In the genomic region with DNA sequence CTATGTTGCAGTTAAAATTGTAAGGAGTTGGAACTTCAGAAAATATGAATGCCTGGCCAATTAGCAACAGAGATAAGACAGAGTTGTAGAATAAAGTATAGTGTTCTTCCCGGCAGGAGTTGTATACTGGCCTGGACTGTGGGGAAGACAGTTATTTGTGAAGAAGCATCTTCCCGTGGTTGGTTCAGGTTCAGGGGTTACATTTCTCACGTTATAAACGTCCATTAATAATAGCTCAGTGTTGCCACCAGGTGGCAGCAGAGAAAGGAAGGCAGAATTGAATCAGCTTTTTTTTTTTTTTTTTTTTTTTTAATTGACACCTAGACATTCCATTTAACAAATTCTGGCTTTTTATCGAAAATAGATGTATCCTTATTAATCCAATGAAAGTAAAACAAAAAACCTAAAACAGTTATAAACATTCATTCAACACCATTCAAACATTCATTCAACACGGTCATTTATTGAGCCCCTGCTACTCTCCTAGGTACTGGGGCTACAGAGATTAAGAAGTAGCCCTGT, we compare ENCODE assay signal across 8 cellular contexts.
DNase-seq lines count a peak whose midpoint lies in the region; ATAC-seq and TF ChIP-seq lines count a peak whose summit lies in the region.

No MANE protein-coding gene starts in this region.

- TF ChIP-seq RAD21 in liver (IDR thresholded peaks at IDR 0.05): peak; percentile 77 to 81

- peaks cover 10% of the 10 kb centered on the region for H3K27me3 Mint-ChIP-seq in activated B cell treated with CpG ODN at 0.5 μM for 24 hours

- DNase-seq in DMS 273 (lab: John Stamatoyannopoulos, UW; ENCODE audit: unreplicated experiment) (peak; percentile 72), DMS 273 treated with DMSO at 0.1 percent for 48 hours (lab: John Stamatoyannopoulos, UW) (no peak), NCI-H1105 treated with DMSO at 0.1 percent for 48 hours (lab: John Stamatoyannopoulos, UW) (peak; percentile 67), activated B cell treated with CpG ODN at 0.5 μM for 24 hours (no peak), cardiac fibroblast (ENCODE audit: low read depth in 2 of 2) (peak; percentile 64 to 71)
- DNase-seq in stimulated activated CD8-positive, alpha-beta memory T cell treated with anti-CD3 and anti-CD28 coated beads, Interleukin-15, amount 100 ng/mL, for 24 hours (ENCODE audit: low read depth): peak; percentile 27

- H3K4me1 Mint-ChIP-seq in activated B cell treated with CpG ODN at 0.5 μM for 24 hours: no peaks in the 10 kb centered on the region

- H3K36me3 ChIP-seq in liver (ENCODE audit: control insufficient read depth in 4 of 4, insufficient read depth in 3 of 4, low read depth in 1 of 4, low read length in 3 of 4): no peaks in the 10 kb centered on the region

- no peaks in the 10 kb centered on the region for H3K36me3 Mint-ChIP-seq in activated B cell treated with CpG ODN at 0.5 μM for 24 hours (ENCODE audit: low read depth)

- CTCF ChIA-PET in activated B cell treated with CpG ODN at 0.5 μM for 24 hours (lab: Charles Lee): interaction anchor here (0.6 to 2.7 kb wide), 11 partner anchors 9 to 415 kb away, joined by 3 to 43 read pairs (median 6); no protein-coding TSS in a partner anchor

- no peak overlapping the region for H3K27ac Mint-ChIP-seq in activated B cell treated with CpG ODN at 0.5 μM for 24 hours

- no peaks in the 10 kb centered on the region for H3K27me3 ChIP-seq in liver (ENCODE audit: control insufficient read depth in 4 of 4, insufficient read depth in 4 of 4, low read length in 3 of 4)

- POLR2A ChIA-PET in activated B cell treated with CpG ODN at 0.5 μM for 24 hours (lab: Charles Lee): no interaction called here

- no peaks in the 10 kb centered on the region for H3K9me3 Mint-ChIP-seq in activated B cell treated with CpG ODN at 0.5 μM for 24 hours

- ATAC-seq in activated B cell treated with CpG ODN at 0.5 μM for 24 hours (ENCODE audit: low read depth) (peak; percentile 37), HG03175 (IDR thresholded peaks at IDR 0.05; ENCODE audit: unreplicated experiment) (no peak)

- intact Hi-C loops in activated B cell treated with CpG ODN at 0.5 μM for 24 hours (cut with micrococcal nuclease): loop anchor here (1.0 kb wide), 2 partner anchors 57 to 412 kb away; no protein-coding TSS in a partner anchor

- no peak overlapping the region for H3K4me3 Mint-ChIP-seq in activated B cell treated with CpG ODN at 0.5 μM for 24 hours

- H3K9me3 ChIP-seq in liver (ENCODE audit: control insufficient read depth in 4 of 4, low read length in 3 of 4): no peaks in the 10 kb centered on the region

- TF ChIP-seq CTCF in activated B cell treated with CpG ODN at 0.5 μM for 24 hours (IDR thresholded peaks at IDR 0.05) (peak; percentile 92), cardiac fibroblast (IDR thresholded peaks at IDR 0.05; ENCODE audit: low read depth, low read length) (peak; percentile 64), liver (IDR thresholded peaks at IDR 0.05; ENCODE audit: low read depth, low read length, missing input control) (peak; percentile 75)

- H3K4me1 ChIP-seq in liver (ENCODE audit: control insufficient read depth in 4 of 4, insufficient read depth in 4 of 4, low read length in 3 of 4): peaks cover 2 to 17% (median 6%) of the 10 kb centered on the region in 4 donors

- no peak overlapping the region for H3K4me3 ChIP-seq in cardiac fibroblast (replicated peaks in 1 of 2; ENCODE audit: low read depth in 2 of 2, low read length in 2 of 2)
- no peak overlapping the region for H3K4me3 ChIP-seq in liver (ENCODE audit: low read depth in 1 of 3, low read length in 3 of 3)

- H3K9ac ChIP-seq in liver (ENCODE audit: low read depth in 1 of 2, low read length in 2 of 2): no peak overlapping the region

- H3K27ac ChIP-seq in liver (ENCODE audit: low read depth in 1 of 2, low read length in 2 of 2): no peak overlapping the region

- 20% methylated on average over 6 of the region's 6 CpGs for WGBS in liver

TF ChIP-seq in liver, 16 proteins besides CTCF, POLR2A, EP300 and RAD21:
- TF ChIP-seq HNF4A (conservative IDR thresholded peaks at IDR 0.05): peak in 1 of 2 donors; percentile 10
- TF ChIP-seq, protein P1, sequence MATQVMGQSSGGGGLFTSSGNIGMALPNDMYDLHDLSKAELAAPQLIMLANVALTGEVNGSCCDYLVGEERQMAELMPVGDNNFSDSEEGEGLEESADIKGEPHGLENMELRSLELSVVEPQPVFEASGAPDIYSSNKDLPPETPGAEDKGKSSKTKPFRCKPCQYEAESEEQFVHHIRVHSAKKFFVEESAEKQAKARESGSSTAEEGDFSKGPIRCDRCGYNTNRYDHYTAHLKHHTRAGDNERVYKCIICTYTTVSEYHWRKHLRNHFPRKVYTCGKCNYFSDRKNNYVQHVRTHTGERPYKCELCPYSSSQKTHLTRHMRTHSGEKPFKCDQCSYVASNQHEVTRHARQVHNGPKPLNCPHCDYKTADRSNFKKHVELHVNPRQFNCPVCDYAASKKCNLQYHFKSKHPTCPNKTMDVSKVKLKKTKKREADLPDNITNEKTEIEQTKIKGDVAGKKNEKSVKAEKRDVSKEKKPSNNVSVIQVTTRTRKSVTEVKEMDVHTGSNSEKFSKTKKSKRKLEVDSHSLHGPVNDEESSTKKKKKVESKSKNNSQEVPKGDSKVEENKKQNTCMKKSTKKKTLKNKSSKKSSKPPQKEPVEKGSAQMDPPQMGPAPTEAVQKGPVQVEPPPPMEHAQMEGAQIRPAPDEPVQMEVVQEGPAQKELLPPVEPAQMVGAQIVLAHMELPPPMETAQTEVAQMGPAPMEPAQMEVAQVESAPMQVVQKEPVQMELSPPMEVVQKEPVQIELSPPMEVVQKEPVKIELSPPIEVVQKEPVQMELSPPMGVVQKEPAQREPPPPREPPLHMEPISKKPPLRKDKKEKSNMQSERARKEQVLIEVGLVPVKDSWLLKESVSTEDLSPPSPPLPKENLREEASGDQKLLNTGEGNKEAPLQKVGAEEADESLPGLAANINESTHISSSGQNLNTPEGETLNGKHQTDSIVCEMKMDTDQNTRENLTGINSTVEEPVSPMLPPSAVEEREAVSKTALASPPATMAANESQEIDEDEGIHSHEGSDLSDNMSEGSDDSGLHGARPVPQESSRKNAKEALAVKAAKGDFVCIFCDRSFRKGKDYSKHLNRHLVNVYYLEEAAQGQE (IDR thresholded peaks at IDR 0.05): no peak

Comparison
In these comparisons a context has a peak if more than half of its experiments do, and no peak if none do; other contexts are left out.
1. DNase-seq: peak in DMS 273 (single experiment), NCI-H1105 treated with DMSO at 0.1 percent for 48 hours (single experiment), cardiac fibroblast (2 of 2) and stimulated activated CD8-positive, alpha-beta memory T cell treated with anti-CD3 and anti-CD28 coated beads, Interleukin-15, amount 100 ng/mL, for 24 hours (single experiment); none in DMS 273 treated with DMSO at 0.1 percent for 48 hours (single experiment) and activated B cell treated with CpG ODN at 0.5 μM for 24 hours (single experiment).
2. Peak in every context shown above with its lines, with median percentiles within 50 percentile points of each other: CTCF ChIP-seq.